In genomic region chr1:110870721-110871388, GRCh38 we compare ENCODE assay signal across 14 cellular contexts. TPM values are rescaled to one million over a fixed set of nuclear protein-coding genes. Genes with fewer than 3 reads are reported as not detected.
A peak's percentile ranks its signal among the peaks of the same experiment; 100 is the strongest.
DNase-seq lines count a peak whose midpoint lies in the region; ATAC-seq and FAIRE-seq lines count a peak whose summit lies in the region.
"Had no signal": no experiment of that assay in that cellular context is flagged by ENCODE, and none has a peak within 500 bp of the region (broad histone marks: within the 10 kb centered on the region; RNA-seq: fewer than 3 reads in every experiment).

No MANE protein-coding gene starts in this region.

- peak overlapping the region; percentile 17 for H3K27ac Mint-ChIP-seq in activated CD4-positive, alpha-beta T cell treated with anti-CD3 and anti-CD28 coated beads, Interleukin-2, amount 10 ng/mL, durations not matched to agents 24 days and 14 days
- H3K27ac Mint-ChIP-seq in activated naive CD4-positive, alpha-beta T cell treated with anti-CD3 and anti-CD28 coated beads, Interleukin-2, amount 50 U/mL, for 72 hours: peak overlapping the region; percentile 13 to 98
- peak overlapping the region; percentile 97 to 99 for H3K27ac Mint-ChIP-seq in natural killer cell treated with Interleukin-12 subunit alpha and Interleukin-12 subunit beta and Interleukin-15 and Interleukin-18, amount 100 ng/mL, for 72 hours

- H3K4me1 Mint-ChIP-seq in activated CD4-positive, alpha-beta T cell treated with anti-CD3 and anti-CD28 coated beads, Interleukin-2, amount 10 ng/mL, durations not matched to agents 24 days and 14 days: peaks cover 21% of the 10 kb centered on the region
- peaks cover 41 to 46% of the 10 kb centered on the region in 2 donors for H3K4me1 Mint-ChIP-seq in natural killer cell treated with Interleukin-12 subunit alpha and Interleukin-12 subunit beta and Interleukin-15 and Interleukin-18, amount 100 ng/mL, for 72 hours (ENCODE audit: low read depth in 2 of 2)

- H3K4me3 Mint-ChIP-seq in activated CD4-positive, alpha-beta T cell treated with anti-CD3 and anti-CD28 coated beads, Interleukin-2, amount 10 ng/mL, durations not matched to agents 24 days and 14 days: no peak overlapping the region
- H3K4me3 Mint-ChIP-seq in natural killer cell treated with Interleukin-12 subunit alpha and Interleukin-12 subunit beta and Interleukin-15 and Interleukin-18, amount 100 ng/mL, for 72 hours: peak overlapping the region; percentile 100

- ATAC-seq in HG03432 (IDR thresholded peaks at IDR 0.05; ENCODE audit: unreplicated experiment): peak; percentile 18
- no peak for ATAC-seq in activated naive CD4-positive, alpha-beta T cell treated with anti-CD3 and anti-CD28 coated beads, Interleukin-2, amount 50 U/mL, for 72 hours
- ATAC-seq in natural killer cell treated with Interleukin-12 subunit alpha and Interleukin-12 subunit beta and Interleukin-15 and Interleukin-18, amount 100 ng/mL, for 72 hours: no peak
- ATAC-seq: A549, lower lobe of right lung had no signal

- no peak for DNase-seq in activated CD4-positive, alpha-beta T cell treated with anti-CD3 and anti-CD28 coated beads, Interleukin-2, amount 10 ng/mL, durations not matched to agents 24 days and 14 days
- DNase-seq in activated CD4-positive, alpha-beta T cell treated with anti-CD3 and anti-CD28 coated beads for 48 hours: no peak
- no peak for DNase-seq in activated naive CD4-positive, alpha-beta T cell treated with anti-CD3 and anti-CD28 coated beads, Interleukin-2, amount 50 U/mL, for 72 hours (ENCODE audit: low spot score in 2 of 2)
- no peak for DNase-seq in natural killer cell treated with Interleukin-12 subunit alpha and Interleukin-12 subunit beta and Interleukin-15 and Interleukin-18, amount 100 ng/mL, for 72 hours (ENCODE audit: low spot score)
- no peak for DNase-seq in GM19239 (ENCODE audit: insufficient read length, low spot score)
- DNase-seq in DMS79 treated with DMSO at 0.1 percent for 48 hours (lab: John Stamatoyannopoulos, UW): no peak
- DNase-seq in NCI-H187 treated with DMSO at 0.1 percent for 48 hours (lab: John Stamatoyannopoulos, UW): no peak
- DNase-seq: effector memory CD4-positive, alpha-beta T cell; lower lobe of right lung had no signal

- FAIRE-seq in GM19239 (lab: Jason Lieb, UNC): no peak
- FAIRE-seq: A549, D721Med had no signal

- intact Hi-C loops in activated CD4-positive, alpha-beta T cell treated with anti-CD3 and anti-CD28 coated beads, Interleukin-2, amount 10 ng/mL, durations not matched to agents 24 days and 14 days (cut with micrococcal nuclease): loop anchor here (10.0 kb wide), 4 partner anchors 274 to 754 kb away; partner anchors contain the start of genes CEPT1 and DRAM2

- peaks cover 14% of the 10 kb centered on the region for H3K36me3 Mint-ChIP-seq in activated CD4-positive, alpha-beta T cell treated with anti-CD3 and anti-CD28 coated beads, Interleukin-2, amount 10 ng/mL, durations not matched to agents 24 days and 14 days (ENCODE audit: low read depth)
- H3K36me3 Mint-ChIP-seq in activated naive CD4-positive, alpha-beta T cell treated with anti-CD3 and anti-CD28 coated beads, Interleukin-2, amount 50 U/mL, for 72 hours: peaks cover 38 to 60% of the 10 kb centered on the region in 2 donors
- H3K36me3 Mint-ChIP-seq in natural killer cell treated with Interleukin-12 subunit alpha and Interleukin-12 subunit beta and Interleukin-15 and Interleukin-18, amount 100 ng/mL, for 72 hours: peaks cover 43% of the 10 kb centered on the region

- H3K9me3 Mint-ChIP-seq in activated CD4-positive, alpha-beta T cell treated with anti-CD3 and anti-CD28 coated beads, Interleukin-2, amount 10 ng/mL, durations not matched to agents 24 days and 14 days: peaks cover 26% of the 10 kb centered on the region
- H3K9me3 Mint-ChIP-seq in activated naive CD4-positive, alpha-beta T cell treated with anti-CD3 and anti-CD28 coated beads, Interleukin-2, amount 50 U/mL, for 72 hours: peaks cover 10 to 29% of the 10 kb centered on the region in 2 donors
- peaks cover 5% of the 10 kb centered on the region for H3K9me3 Mint-ChIP-seq in natural killer cell treated with Interleukin-12 subunit alpha and Interleukin-12 subunit beta and Interleukin-15 and Interleukin-18, amount 100 ng/mL, for 72 hours

- no peaks in the 10 kb centered on the region for H3K27me3 Mint-ChIP-seq in activated CD4-positive, alpha-beta T cell treated with anti-CD3 and anti-CD28 coated beads, Interleukin-2, amount 10 ng/mL, durations not matched to agents 24 days and 14 days
- H3K27me3 Mint-ChIP-seq in natural killer cell treated with Interleukin-12 subunit alpha and Interleukin-12 subunit beta and Interleukin-15 and Interleukin-18, amount 100 ng/mL, for 72 hours: no peaks in the 10 kb centered on the region

RNA-seq across cellular contexts. Expression of gene CD53, which starts 2.1 kb away (rescaled TPM):
- total RNA-seq in activated CD4-positive, alpha-beta T cell treated with anti-CD3 and anti-CD28 coated beads, Interleukin-2, amount 10 ng/mL, durations not matched to agents 24 days and 14 days: 185 and 190 TPM in 2 replicates
- total RNA-seq in activated naive CD4-positive, alpha-beta T cell treated with anti-CD3 and anti-CD28 coated beads, Interleukin-2, amount 50 U/mL, for 72 hours: 100 to 1,000 TPM; 277 to 329 TPM
- total RNA-seq in natural killer cell treated with Interleukin-12 subunit alpha and Interleukin-12 subunit beta and Interleukin-15 and Interleukin-18, amount 100 ng/mL, for 72 hours: 100 to 1,000 TPM; 357 to 897 TPM
- total RNA-seq: bronchial epithelial cell, fibroblast of villous mesenchyme had no signal

Comparison
In these comparisons a context has a peak if more than half of its experiments do, and no peak if none do; other contexts are left out.
1. H3K27ac Mint-ChIP-seq: peak in every context shown above with its lines; median percentile 98 in natural killer cell treated with Interleukin-12 subunit alpha and Interleukin-12 subunit beta and Interleukin-15 and Interleukin-18, amount 100 ng/mL, for 72 hours; 56 in activated naive CD4-positive, alpha-beta T cell treated with anti-CD3 and anti-CD28 coated beads, Interleukin-2, amount 50 U/mL, for 72 hours; 17 in activated CD4-positive, alpha-beta T cell treated with anti-CD3 and anti-CD28 coated beads, Interleukin-2, amount 10 ng/mL, durations not matched to agents 24 days and 14 days.